In the genomic region with DNA sequence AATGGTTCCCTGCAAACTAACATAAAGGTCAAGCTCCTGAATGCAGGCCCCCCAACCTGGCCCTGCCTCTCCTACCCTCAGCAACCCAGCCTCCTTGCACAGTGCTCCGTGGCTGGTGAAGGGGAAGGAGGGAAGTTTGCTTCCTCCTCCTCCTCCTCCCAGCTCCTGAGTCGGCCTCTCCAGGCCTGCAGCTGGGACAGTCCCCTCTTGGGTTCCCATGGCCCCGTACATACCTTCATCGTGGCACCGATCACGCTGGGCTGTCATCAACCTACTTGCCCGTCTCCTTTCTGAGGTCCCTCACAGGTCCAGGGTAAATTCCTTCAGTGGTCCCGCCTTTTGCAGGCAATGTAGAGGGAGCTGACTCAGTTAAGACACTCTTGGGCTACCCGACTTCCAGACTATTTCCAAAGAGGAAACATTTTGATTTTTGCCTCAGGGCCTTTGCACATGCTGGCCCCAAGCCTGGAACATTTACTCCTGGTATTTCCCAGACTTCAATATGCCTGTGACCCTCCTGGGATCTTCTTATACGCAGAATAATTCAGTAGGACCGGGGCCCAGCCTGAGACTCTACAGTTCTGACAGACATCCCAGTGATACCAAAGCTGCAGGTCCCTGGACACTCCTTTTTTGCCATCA, we compare ENCODE assay signal across 1 cellular context.
TF ChIP-seq lines count a peak whose summit lies in the region.

No MANE protein-coding gene starts in this region.

TF ChIP-seq in HEK293T, 16 proteins besides CTCF, POLR2A, EP300 and RAD21 (continued from another document):
- TF ChIP-seq FOXA1 (IDR thresholded peaks at IDR 0.05) (no peak), SUZ12 (IDR thresholded peaks at IDR 0.05) (no peak), ARNT (IDR thresholded peaks at IDR 0.05) (no peak)
TF ChIP-seq in HEK293T: peak in this region for 0.
